18 cellular contexts compared by ENCODE assay signal in genomic region chr1:170729608-170730378, GRCh38.
DNase-seq lines count a peak whose midpoint lies in the region; ATAC-seq and TF ChIP-seq lines count a peak whose summit lies in the region.
"Had no signal": no experiment of that assay in that cellular context is flagged by ENCODE, and none has a peak within 500 bp of the region (broad histone marks: within the 10 kb centered on the region; RNA-seq: fewer than 3 reads in every experiment).

No MANE protein-coding gene starts in this region.

- POLR2A ChIA-PET in CD8-positive, alpha-beta T cell (lab: Charles Lee): no interaction called here

- no peak overlapping the region for H3K4me3 Mint-ChIP-seq in HFFc6
- H3K4me3 Mint-ChIP-seq in activated T-helper 1 cell treated with anti-CD3 and anti-CD28 coated beads, Interleukin-12 subunit alpha, Interleukin-12 subunit beta, Interleukin-2, Interleukin-4 antibody, amounts not matched to agents 30 ng/mL and 10 ng/mL and 1 ng/mL, durations not matched to agents 14 hours and 24 hours and 36 hours: no peak overlapping the region
- H3K4me3 Mint-ChIP-seq in CD8-positive, alpha-beta T cell: no peak overlapping the region
- H3K4me3 Mint-ChIP-seq: activated CD4-positive, alpha-beta memory T cell treated with anti-CD3 and anti-CD28 coated beads for 36 hours; activated naive CD8-positive, alpha-beta T cell treated with anti-CD3 and anti-CD28 coated beads, Interleukin-2, amount 50 U/mL, for 24 hours; activated T-cell treated with anti-CD3 and anti-CD28 coated beads, Interleukin-2, amount 50 U/mL, for 72 hours had no signal

- peaks cover 5 to 66% (median 38%) of the 10 kb centered on the region in 9 donors for H3K4me1 ChIP-seq in heart right ventricle
- H3K4me1 ChIP-seq in CD8-positive, alpha-beta T cell (ENCODE audit: insufficient read depth, low read length): no peaks in the 10 kb centered on the region
- H3K4me1 ChIP-seq: parathyroid adenoma had no signal

- H3K27ac Mint-ChIP-seq in HFFc6: peak overlapping the region; percentile 38
- H3K27ac Mint-ChIP-seq in activated T-helper 1 cell treated with anti-CD3 and anti-CD28 coated beads, Interleukin-12 subunit alpha, Interleukin-12 subunit beta, Interleukin-2, Interleukin-4 antibody, amounts not matched to agents 30 ng/mL and 10 ng/mL and 1 ng/mL, durations not matched to agents 14 hours and 24 hours and 36 hours: no peak overlapping the region
- no peak overlapping the region for H3K27ac Mint-ChIP-seq in CD8-positive, alpha-beta T cell
- H3K27ac Mint-ChIP-seq: activated CD4-positive, alpha-beta memory T cell treated with anti-CD3 and anti-CD28 coated beads for 36 hours; activated naive CD8-positive, alpha-beta T cell treated with anti-CD3 and anti-CD28 coated beads, Interleukin-2, amount 50 U/mL, for 24 hours; activated T-cell treated with anti-CD3 and anti-CD28 coated beads, Interleukin-2, amount 50 U/mL, for 72 hours had no signal

- intact Hi-C loops in heart right ventricle (cut with DNase I): loop anchor here in 2 of 10 donors (5.0 to 10.0 kb wide), 3 partner anchors 37 to 65 kb away; partner anchors contain the start of gene PRRX1 (in 1 of the 2)
- intact Hi-C loops in activated T-helper 1 cell treated with anti-CD3 and anti-CD28 coated beads, Interleukin-12 subunit alpha, Interleukin-12 subunit beta, Interleukin-2, Interleukin-4 antibody, amounts not matched to agents 30 ng/mL and 10 ng/mL and 1 ng/mL, durations not matched to agents 14 hours and 24 hours and 36 hours (cut with micrococcal nuclease): no loop called here
- intact Hi-C loops in CD8-positive, alpha-beta T cell (cut with DNase I, micrococcal nuclease): no loop called here

- CTCF ChIA-PET in CD8-positive, alpha-beta T cell (lab: Charles Lee): interaction anchor here (0.6 kb wide), 1 partner anchor 1035 kb away, joined by 3 read pairs; no protein-coding TSS in a partner anchor

- no peaks in the 10 kb centered on the region for H3K9me3 Mint-ChIP-seq in HFFc6
- H3K9me3 Mint-ChIP-seq in activated T-helper 1 cell treated with anti-CD3 and anti-CD28 coated beads, Interleukin-12 subunit alpha, Interleukin-12 subunit beta, Interleukin-2, Interleukin-4 antibody, amounts not matched to agents 30 ng/mL and 10 ng/mL and 1 ng/mL, durations not matched to agents 14 hours and 24 hours and 36 hours: no peaks in the 10 kb centered on the region
- no peaks in the 10 kb centered on the region for H3K9me3 Mint-ChIP-seq in CD8-positive, alpha-beta T cell
- H3K9me3 Mint-ChIP-seq: activated CD4-positive, alpha-beta memory T cell treated with anti-CD3 and anti-CD28 coated beads for 36 hours; activated naive CD8-positive, alpha-beta T cell treated with anti-CD3 and anti-CD28 coated beads, Interleukin-2, amount 50 U/mL, for 24 hours; activated T-cell treated with anti-CD3 and anti-CD28 coated beads, Interleukin-2, amount 50 U/mL, for 72 hours had no signal

- 13 to 31% methylated on average over 10 of the region's 10 CpGs for WGBS in heart right ventricle, 2 donors

- peak; percentile 28 for DNase-seq in HFFc6
- peak; percentile 74 to 79 for DNase-seq in cardiac fibroblast (ENCODE audit: low read depth in 2 of 2)
- peak in 1 of 2 donors; percentile 26 for DNase-seq in heart right ventricle
- peak; percentile 25 for DNase-seq in stromal cell of bone marrow (ENCODE audit: low read depth)
- no peak for DNase-seq in NCI-H524 (lab: John Stamatoyannopoulos, UW)
- no peak for DNase-seq in activated T-helper 1 cell treated with anti-CD3 and anti-CD28 coated beads, Interleukin-12 subunit alpha, Interleukin-12 subunit beta, Interleukin-2, Interleukin-4 antibody, amounts not matched to agents 30 ng/mL and 10 ng/mL and 1 ng/mL, durations not matched to agents 14 hours and 24 hours and 36 hours (ENCODE audit: low spot score)
- no peak for DNase-seq in CD8-positive, alpha-beta T cell
- DNase-seq: activated CD4-positive, alpha-beta memory T cell treated with anti-CD3 and anti-CD28 coated beads for 36 hours; activated naive CD8-positive, alpha-beta T cell treated with anti-CD3 and anti-CD28 coated beads, Interleukin-2, amount 50 U/mL, for 24 hours; activated T-cell treated with anti-CD3 and anti-CD28 coated beads, Interleukin-2, amount 50 U/mL, for 72 hours; C1 segment of cervical spinal cord; cortex of kidney; DMS79 treated with DMSO at 0.1 percent for 48 hours; NCI-H187 treated with DMSO at 0.1 percent for 48 hours; NCI-H510A treated with DMSO at 0.1 percent for 48 hours; PC-9 had no signal

- ATAC-seq in heart right ventricle: peak; percentile 70 to 96 (median 90)
- no peak for ATAC-seq in HG02759 (IDR thresholded peaks at IDR 0.05; ENCODE audit: unreplicated experiment)
- ATAC-seq in CD8-positive, alpha-beta T cell: no peak
- ATAC-seq: activated naive CD8-positive, alpha-beta T cell treated with anti-CD3 and anti-CD28 coated beads, Interleukin-2, amount 50 U/mL, for 24 hours; activated T-cell treated with anti-CD3 and anti-CD28 coated beads, Interleukin-2, amount 50 U/mL, for 72 hours had no signal

- H3K27ac ChIP-seq in heart right ventricle: peak overlapping the region; percentile 12 to 81 (median 70)
- H3K27ac ChIP-seq in CD8-positive, alpha-beta T cell (ENCODE audit: low read depth, low read length): no peak overlapping the region
- H3K27ac ChIP-seq: parathyroid adenoma, PC-9 had no signal

- TF ChIP-seq CTCF in HFFc6 (IDR thresholded peaks at IDR 0.05): no peak
- no peak for TF ChIP-seq CTCF in cardiac fibroblast (IDR thresholded peaks at IDR 0.05; ENCODE audit: low read depth, low read length)
- TF ChIP-seq CTCF in heart right ventricle (IDR thresholded peaks at IDR 0.05): no peak
- TF ChIP-seq CTCF in CD8-positive, alpha-beta T cell (IDR thresholded peaks at IDR 0.05): no peak

- H3K36me3 Mint-ChIP-seq in HFFc6 (ENCODE audit: low read depth): peaks cover 86% of the 10 kb centered on the region
- H3K36me3 Mint-ChIP-seq in activated T-helper 1 cell treated with anti-CD3 and anti-CD28 coated beads, Interleukin-12 subunit alpha, Interleukin-12 subunit beta, Interleukin-2, Interleukin-4 antibody, amounts not matched to agents 30 ng/mL and 10 ng/mL and 1 ng/mL, durations not matched to agents 14 hours and 24 hours and 36 hours (ENCODE audit: low read depth): no peaks in the 10 kb centered on the region
- H3K36me3 Mint-ChIP-seq in CD8-positive, alpha-beta T cell: no peaks in the 10 kb centered on the region
- H3K36me3 Mint-ChIP-seq: activated CD4-positive, alpha-beta memory T cell treated with anti-CD3 and anti-CD28 coated beads for 36 hours had no signal

- H3K27me3 ChIP-seq in heart right ventricle: no peaks in the 10 kb centered on the region
- no peaks in the 10 kb centered on the region for H3K27me3 ChIP-seq in CD8-positive, alpha-beta T cell (ENCODE audit: insufficient read depth, low read length)

- no peak overlapping the region for H3K4me3 ChIP-seq in cardiac fibroblast (replicated peaks in 1 of 2; ENCODE audit: low read depth in 2 of 2, low read length in 2 of 2)
- no peak overlapping the region for H3K4me3 ChIP-seq in heart right ventricle
- no peak overlapping the region for H3K4me3 ChIP-seq in CD8-positive, alpha-beta T cell (ENCODE audit: low read depth, low read length)
- H3K4me3 ChIP-seq: PC-9 had no signal

- H3K4me1 Mint-ChIP-seq in HFFc6 (ENCODE audit: low read depth): peaks cover 70% of the 10 kb centered on the region
- no peaks in the 10 kb centered on the region for H3K4me1 Mint-ChIP-seq in activated T-helper 1 cell treated with anti-CD3 and anti-CD28 coated beads, Interleukin-12 subunit alpha, Interleukin-12 subunit beta, Interleukin-2, Interleukin-4 antibody, amounts not matched to agents 30 ng/mL and 10 ng/mL and 1 ng/mL, durations not matched to agents 14 hours and 24 hours and 36 hours (ENCODE audit: low read depth)
- H3K4me1 Mint-ChIP-seq in CD8-positive, alpha-beta T cell (ENCODE audit: low read depth): no peaks in the 10 kb centered on the region
- H3K4me1 Mint-ChIP-seq: activated naive CD8-positive, alpha-beta T cell treated with anti-CD3 and anti-CD28 coated beads, Interleukin-2, amount 50 U/mL, for 24 hours had no signal

- H3K36me3 ChIP-seq in heart right ventricle: peaks cover 0 to 33% (median 0%) of the 10 kb centered on the region in 9 donors
- no peaks in the 10 kb centered on the region for H3K36me3 ChIP-seq in CD8-positive, alpha-beta T cell (ENCODE audit: insufficient read depth, low read length)

- peaks cover 2% of the 10 kb centered on the region; the same call in 1 of the 2 replicates for H3K27me3 Mint-ChIP-seq in HFFc6 (ENCODE audit: insufficient read depth)
- H3K27me3 Mint-ChIP-seq in activated T-helper 1 cell treated with anti-CD3 and anti-CD28 coated beads, Interleukin-12 subunit alpha, Interleukin-12 subunit beta, Interleukin-2, Interleukin-4 antibody, amounts not matched to agents 30 ng/mL and 10 ng/mL and 1 ng/mL, durations not matched to agents 14 hours and 24 hours and 36 hours (ENCODE audit: insufficient read depth): peaks cover 2% of the 10 kb centered on the region
- H3K27me3 Mint-ChIP-seq in CD8-positive, alpha-beta T cell (ENCODE audit: low read depth): peaks cover 9% of the 10 kb centered on the region

- H3K9me3 ChIP-seq in heart right ventricle: no peaks in the 10 kb centered on the region
- H3K9me3 ChIP-seq in CD8-positive, alpha-beta T cell (ENCODE audit: low read length): no peaks in the 10 kb centered on the region

Comparison
In these comparisons a context has a peak if more than half of its experiments do, and no peak if none do; other contexts are left out.
1. DNase-seq: peak in HFFc6 (single experiment), cardiac fibroblast (2 of 2) and stromal cell of bone marrow (single experiment); none in NCI-H524 (0 of 2), activated T-helper 1 cell treated with anti-CD3 and anti-CD28 coated beads, Interleukin-12 subunit alpha, Interleukin-12 subunit beta, Interleukin-2, Interleukin-4 antibody, amounts not matched to agents 30 ng/mL and 10 ng/mL and 1 ng/mL, durations not matched to agents 14 hours and 24 hours and 36 hours (single experiment) and CD8-positive, alpha-beta T cell (0 of 7).
2. ATAC-seq: peak in heart right ventricle (8 of 8); none in HG02759 (single experiment) and CD8-positive, alpha-beta T cell (single experiment).